1 cellular context compared by ENCODE assay signal in the genomic region with DNA sequence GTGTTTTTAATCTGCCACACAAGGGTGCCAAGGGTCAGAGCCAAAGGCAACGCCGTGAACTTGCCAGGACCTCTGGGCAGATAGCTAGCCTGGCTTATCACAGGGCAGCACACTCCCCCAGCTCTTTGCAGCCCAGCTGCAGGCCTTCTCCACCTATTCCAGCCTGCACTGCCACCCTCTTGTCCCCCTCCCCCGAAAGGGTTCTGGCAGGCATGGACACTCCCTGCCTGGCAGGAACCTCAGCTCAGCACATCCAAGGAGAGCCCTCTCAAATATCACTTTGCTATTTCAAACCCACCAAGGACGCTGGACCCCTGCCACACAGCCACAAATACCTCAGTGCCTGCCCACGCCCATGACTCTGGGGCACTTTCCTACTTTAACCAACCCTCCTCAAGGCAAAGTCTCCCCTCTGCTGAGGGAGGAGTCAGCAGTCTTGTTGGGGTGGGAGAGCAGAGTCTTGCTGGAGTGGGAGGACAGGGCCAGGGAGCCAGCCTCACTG.
TF ChIP-seq lines count a peak whose summit lies in the region.

No MANE protein-coding gene starts in this region.

TF ChIP-seq in K562, 482 proteins besides CTCF, POLR2A, EP300 and RAD21 (continued from another document):
- TF ChIP-seq CREBBP (IDR thresholded peaks at IDR 0.05; ENCODE audit: low read depth, low read length) (no peak), STAT6 (CRISPR knock-in tag; IDR thresholded peaks at IDR 0.05) (no peak)
